8 cellular contexts compared by ENCODE assay signal in genomic region chr9:129890718-129891299, GRCh38. TPM values are rescaled to one million over a fixed set of nuclear protein-coding genes. Genes with fewer than 3 reads are reported as not detected.
A peak's percentile ranks its signal among the peaks of the same experiment; 100 is the strongest.
DNase-seq lines count a peak whose midpoint lies in the region; ATAC-seq and TF ChIP-seq lines count a peak whose summit lies in the region.
"Not testable (repeated sequence)": the region's sequence is repeated elsewhere in the genome, so short reads cannot be mapped to it uniquely, and the experiment has no call there.

No MANE protein-coding gene starts in this region.

- peaks cover 84% of the 10 kb centered on the region for H3K4me1 ChIP-seq in CD8-positive, alpha-beta memory T cell (ENCODE audit: insufficient read depth, low read length)
- H3K4me1 ChIP-seq in esophagus squamous epithelium (peaks cover 25 to 79% (median 27%) of the 10 kb centered on the region in 3 donors), mucosa of stomach (ENCODE audit: control insufficient read depth, insufficient read depth, low read length) (peaks cover 12% of the 10 kb centered on the region)
- not testable (repeated sequence) for H3K4me1 ChIP-seq in urinary bladder (ENCODE audit: insufficient read depth)

- not testable (repeated sequence) for H3K9me3 Mint-ChIP-seq in CD8-positive, alpha-beta memory T cell; activated CD4-positive, alpha-beta memory T cell treated with anti-CD3 and anti-CD28 coated beads, Interleukin-2, amount 10 ng/mL, durations not matched to agents 7 days and 5 days; activated naive CD8-positive, alpha-beta T cell treated with anti-CD3 and anti-CD28 coated beads, Interleukin-2, amount 50 U/mL, for 24 hours

- intact Hi-C loops in esophagus squamous epithelium (cut with DNase I): not testable (repeated sequence)

- H3K9ac ChIP-seq in mucosa of stomach (ENCODE audit: low read length): peak overlapping the region; percentile 9

- POLR2A ChIA-PET in CD8-positive, alpha-beta memory T cell (lab: Charles Lee): interaction anchor here (0.6 to 1.2 kb wide), 4 partner anchors 20 to 148 kb away, joined by 3 to 4 read pairs (median 4); no protein-coding TSS in a partner anchor
- POLR2A ChIA-PET in activated CD4-positive, alpha-beta memory T cell treated with anti-CD3 and anti-CD28 coated beads, Interleukin-2, amount 10 ng/mL, durations not matched to agents 7 days and 5 days (lab: Charles Lee): interaction anchor here (1.0 to 14.4 kb wide), 21 partner anchors 13 to 237 kb away, joined by 3 to 403 read pairs (median 6); partner anchors contain the start of genes C9orf78, FNBP1, GPR107 and USP20

- WGBS in esophagus squamous epithelium, 2 donors: 44 to 69% methylated on average over 6 to 11 of the region's 14 CpGs
- WGBS in urinary bladder: 84% methylated on average over 14 of the region's 14 CpGs

- H3K27me3 ChIP-seq in CD8-positive, alpha-beta memory T cell (ENCODE audit: insufficient read depth, low read length, poor library complexity, severe bottlenecking); esophagus squamous epithelium; mucosa of stomach (ENCODE audit: control insufficient read depth, insufficient read depth, low read length): not testable (repeated sequence)

- peak overlapping the region; percentile 97 to 100 (median 100) for H3K27ac Mint-ChIP-seq in CD8-positive, alpha-beta memory T cell
- H3K27ac Mint-ChIP-seq in activated CD4-positive, alpha-beta memory T cell treated with anti-CD3 and anti-CD28 coated beads, Interleukin-2, amount 10 ng/mL, durations not matched to agents 7 days and 5 days: peak overlapping the region; percentile 100
- H3K27ac Mint-ChIP-seq in activated naive CD8-positive, alpha-beta T cell treated with anti-CD3 and anti-CD28 coated beads, Interleukin-2, amount 50 U/mL, for 24 hours: peak overlapping the region; percentile 100

- TF ChIP-seq POLR2A in esophagus squamous epithelium (IDR thresholded peaks at IDR 0.05): not testable (repeated sequence)

- not testable (repeated sequence) for H3K36me3 ChIP-seq in CD8-positive, alpha-beta memory T cell (ENCODE audit: insufficient read depth, low read length); mucosa of stomach (ENCODE audit: control insufficient read depth, insufficient read depth, low read length); urinary bladder (ENCODE audit: insufficient read depth)
- H3K36me3 ChIP-seq in KOPT-K1 (ENCODE audit: insufficient read depth, low read length) (peaks cover 14% of the 10 kb centered on the region; the same call in 1 of the 2 replicates), esophagus squamous epithelium (peaks cover 0 to 42% (median 8%) of the 10 kb centered on the region in 3 donors)

- peaks cover 81 to 95% (median 94%) of the 10 kb centered on the region in 3 donors for H3K4me1 Mint-ChIP-seq in CD8-positive, alpha-beta memory T cell
- peaks cover 93% of the 10 kb centered on the region for H3K4me1 Mint-ChIP-seq in activated CD4-positive, alpha-beta memory T cell treated with anti-CD3 and anti-CD28 coated beads, Interleukin-2, amount 10 ng/mL, durations not matched to agents 7 days and 5 days
- H3K4me1 Mint-ChIP-seq in activated naive CD8-positive, alpha-beta T cell treated with anti-CD3 and anti-CD28 coated beads, Interleukin-2, amount 50 U/mL, for 24 hours: peaks cover 99% of the 10 kb centered on the region

- not testable (repeated sequence) for TF ChIP-seq CTCF in esophagus squamous epithelium (IDR thresholded peaks at IDR 0.05)

- H3K27me3 Mint-ChIP-seq in CD8-positive, alpha-beta memory T cell: peaks cover 0 to 18% of the 10 kb centered on the region in 2 donors
- not testable (repeated sequence) for H3K27me3 Mint-ChIP-seq in activated CD4-positive, alpha-beta memory T cell treated with anti-CD3 and anti-CD28 coated beads, Interleukin-2, amount 10 ng/mL, durations not matched to agents 7 days and 5 days; activated naive CD8-positive, alpha-beta T cell treated with anti-CD3 and anti-CD28 coated beads, Interleukin-2, amount 50 U/mL, for 24 hours

- H3K4me3 ChIP-seq in CD8-positive, alpha-beta memory T cell (ENCODE audit: low read length): peak overlapping the region; percentile 44
- H3K4me3 ChIP-seq in esophagus squamous epithelium (peak overlapping the region in 3 of 4 donors; percentile 11 to 50 (median 23)), urinary bladder (ENCODE audit: low read depth, low read length) (peak overlapping the region; percentile 16)
- not testable (repeated sequence) for H3K4me3 ChIP-seq in mucosa of stomach (ENCODE audit: low read length)

- H3K36me3 Mint-ChIP-seq in CD8-positive, alpha-beta memory T cell: peaks cover 4 to 45% (median 18%) of the 10 kb centered on the region in 3 donors
- H3K36me3 Mint-ChIP-seq in activated CD4-positive, alpha-beta memory T cell treated with anti-CD3 and anti-CD28 coated beads, Interleukin-2, amount 10 ng/mL, durations not matched to agents 7 days and 5 days (ENCODE audit: low read depth): peaks cover 72% of the 10 kb centered on the region
- H3K36me3 Mint-ChIP-seq in activated naive CD8-positive, alpha-beta T cell treated with anti-CD3 and anti-CD28 coated beads, Interleukin-2, amount 50 U/mL, for 24 hours (ENCODE audit: low read depth): peaks cover 59% of the 10 kb centered on the region

- DNase-seq in CD8-positive, alpha-beta memory T cell; activated CD4-positive, alpha-beta memory T cell treated with anti-CD3 and anti-CD28 coated beads, Interleukin-2, amount 10 ng/mL, durations not matched to agents 7 days and 5 days; activated naive CD8-positive, alpha-beta T cell treated with anti-CD3 and anti-CD28 coated beads, Interleukin-2, amount 50 U/mL, for 24 hours; esophagus squamous epithelium (lab: John Stamatoyannopoulos, UW): not testable (repeated sequence)
- peak in 2 of 3 donors; percentile 55 to 71 for DNase-seq in stimulated activated CD4-positive, alpha-beta T cell treated with anti-CD3 and anti-CD28 coated beads, Interleukin-12 subunit alpha, Interleukin-12 subunit beta, amount 100 ng/mL, for 48 hours (ENCODE audit: low read depth in 2 of 3, low spot score in 1 of 3)

- CTCF ChIA-PET in CD8-positive, alpha-beta memory T cell (lab: Charles Lee): interaction anchor here (0.7 to 1.5 kb wide), 4 partner anchors 72 to 152 kb away, joined by 3 to 5 read pairs (median 3); partner anchors contain the start of gene FNBP1
- CTCF ChIA-PET in activated CD4-positive, alpha-beta memory T cell treated with anti-CD3 and anti-CD28 coated beads, Interleukin-2, amount 10 ng/mL, durations not matched to agents 7 days and 5 days (lab: Charles Lee): interaction anchor here (0.5 to 1.6 kb wide), 6 partner anchors 26 to 1239 kb away, joined by 3 to 5 read pairs (median 3); no protein-coding TSS in a partner anchor

- peak overlapping the region; percentile 54 for H3K27ac ChIP-seq in CD8-positive, alpha-beta memory T cell (ENCODE audit: low read depth, low read length)
- H3K27ac ChIP-seq in KOPT-K1 (ENCODE audit: low read depth, low read length, poor library complexity, severe bottlenecking) (peak overlapping the region; percentile 100), esophagus squamous epithelium (peak overlapping the region; percentile 63 to 95 (median 91))
- not testable (repeated sequence) for H3K27ac ChIP-seq in urinary bladder (ENCODE audit: low read depth)

- ATAC-seq in activated naive CD8-positive, alpha-beta T cell treated with anti-CD3 and anti-CD28 coated beads, Interleukin-2, amount 50 U/mL, for 24 hours: not testable (repeated sequence)

- H3K9me3 ChIP-seq in CD8-positive, alpha-beta memory T cell (ENCODE audit: low read length); KOPT-K1 (ENCODE audit: insufficient read depth, low read length, poor library complexity, severe bottlenecking); esophagus squamous epithelium; mucosa of stomach (ENCODE audit: control insufficient read depth, low read length): not testable (repeated sequence)

- H3K4me3 Mint-ChIP-seq in CD8-positive, alpha-beta memory T cell: peak overlapping the region; percentile 83 to 96 (median 89)
- peak overlapping the region; percentile 80 for H3K4me3 Mint-ChIP-seq in activated CD4-positive, alpha-beta memory T cell treated with anti-CD3 and anti-CD28 coated beads, Interleukin-2, amount 10 ng/mL, durations not matched to agents 7 days and 5 days
- H3K4me3 Mint-ChIP-seq in activated naive CD8-positive, alpha-beta T cell treated with anti-CD3 and anti-CD28 coated beads, Interleukin-2, amount 50 U/mL, for 24 hours: peak overlapping the region; percentile 98

RNA-seq across cellular contexts. Expression of gene USP20, which starts 55.6 kb away (rescaled TPM):
- total RNA-seq in CD8-positive, alpha-beta memory T cell: 10 to 100 TPM; 50.2 to 50.8 TPM
- polyA plus RNA-seq in CD8-positive, alpha-beta memory T cell: 50.3 TPM
- 10 to 100 TPM; 86.4 to 87.6 TPM for total RNA-seq in activated CD4-positive, alpha-beta memory T cell treated with anti-CD3 and anti-CD28 coated beads, Interleukin-2, amount 10 ng/mL, durations not matched to agents 7 days and 5 days
- total RNA-seq in esophagus squamous epithelium (10 to 100 TPM; 12.3 to 19.7 (median 13.6) TPM), urinary bladder (7.7 TPM)
- 38.7 TPM for polyA plus RNA-seq in urinary bladder

RNA-seq across cellular contexts. Expression of gene C9orf78, which starts 55.7 kb away (rescaled TPM):
- total RNA-seq in CD8-positive, alpha-beta memory T cell: 10 to 100 TPM; 71.4 to 76.4 TPM
- 249 TPM for polyA plus RNA-seq in CD8-positive, alpha-beta memory T cell
- 10 to 100 TPM; 61.6 to 66.2 TPM for total RNA-seq in activated CD4-positive, alpha-beta memory T cell treated with anti-CD3 and anti-CD28 coated beads, Interleukin-2, amount 10 ng/mL, durations not matched to agents 7 days and 5 days
- total RNA-seq in esophagus squamous epithelium (10 to 100 TPM; 31.2 to 92.3 (median 51.5) TPM), urinary bladder (27.0 TPM)
- polyA plus RNA-seq in urinary bladder: 99.8 TPM
